8 cellular contexts compared by ENCODE assay signal in the genomic region with DNA sequence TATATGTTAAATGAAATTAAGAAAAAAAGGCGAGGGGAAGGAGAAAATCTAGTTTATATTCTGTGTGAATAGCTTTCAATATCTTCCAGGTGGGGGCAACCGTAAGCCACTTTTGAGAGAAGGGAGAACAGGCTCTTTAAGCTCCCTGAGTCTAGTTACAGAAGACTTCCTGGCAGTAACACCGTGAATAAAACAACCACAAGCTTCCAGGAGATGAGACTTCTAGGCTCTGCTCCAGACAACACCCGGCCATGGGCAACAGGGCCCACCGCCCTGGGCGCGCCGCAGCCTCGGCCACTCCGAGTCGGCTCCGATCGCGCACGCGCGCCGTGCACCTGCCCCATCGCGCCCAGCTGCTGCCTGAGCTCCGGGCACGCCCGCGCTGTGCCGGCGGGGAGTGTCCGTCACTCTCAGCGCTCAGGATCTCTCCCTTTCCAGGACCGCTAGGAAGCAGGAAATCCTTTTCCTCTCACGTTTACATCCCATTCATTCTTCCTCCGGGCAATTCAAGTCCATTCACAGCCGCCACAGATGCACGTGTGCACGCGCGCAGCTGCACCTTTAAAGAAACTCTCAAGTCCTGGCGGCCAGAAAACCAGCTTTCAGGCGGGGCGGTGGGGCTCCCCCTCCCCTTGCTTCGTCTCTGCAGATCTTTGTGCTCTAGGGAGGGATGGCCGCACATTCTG. TPM values are rescaled to one million over a fixed set of nuclear protein-coding genes. Genes with fewer than 3 reads are reported as not detected.
A peak's percentile ranks its signal among the peaks of the same experiment; 100 is the strongest.
DNase-seq lines count a peak whose midpoint lies in the region; ATAC-seq and TF ChIP-seq lines count a peak whose summit lies in the region.

No MANE protein-coding gene starts in this region.

- H4K20me1 ChIP-seq in neural cell (ENCODE audit: insufficient read depth): no peaks in the 10 kb centered on the region

- peak overlapping the region; percentile 51 for H3K4me2 ChIP-seq in neural cell (ENCODE audit: low read length)

- H3K27ac ChIP-seq in neural cell (ENCODE audit: low read length): no peak overlapping the region

- DNase-seq in DMS53 (lab: John Stamatoyannopoulos, UW) (peak; percentile 90), GM19240 (ENCODE audit: insufficient read length, low spot score) (peak; percentile 64), NCI-H2227 (lab: John Stamatoyannopoulos, UW; ENCODE audit: unreplicated experiment) (peak; percentile 90), fibroblast of the aortic adventitia (ENCODE audit: low read depth) (peak; percentile 69), OCI-M2 (lab: John Stamatoyannopoulos, UW; ENCODE audit: unreplicated experiment) (no peak)
- peak; percentile 64 for DNase-seq in activated CD4-positive, alpha-beta memory T cell treated with anti-CD3 and anti-CD28 coated beads for 36 hours

- no peaks in the 10 kb centered on the region for H3K36me3 Mint-ChIP-seq in activated CD4-positive, alpha-beta memory T cell treated with anti-CD3 and anti-CD28 coated beads for 36 hours

- peak overlapping the region; percentile 7 for H3K9ac ChIP-seq in neural cell (ENCODE audit: low read length)

- H3K9me2 ChIP-seq in neural cell (ENCODE audit: insufficient read depth, low read length): no peaks in the 10 kb centered on the region

- H3K36me3 ChIP-seq in neural cell (ENCODE audit: insufficient read depth, low read length): no peaks in the 10 kb centered on the region

- H3K27me3 Mint-ChIP-seq in activated CD4-positive, alpha-beta memory T cell treated with anti-CD3 and anti-CD28 coated beads for 36 hours: peaks cover 45% of the 10 kb centered on the region

- CTCF ChIA-PET in activated CD4-positive, alpha-beta memory T cell treated with anti-CD3 and anti-CD28 coated beads for 36 hours (lab: Charles Lee): interaction anchor here (0.5 to 4.6 kb wide), 36 partner anchors 11 to 582 kb away, joined by 3 to 84 read pairs (median 4); a partner anchor contains a TSS

- POLR2A ChIA-PET in activated CD4-positive, alpha-beta memory T cell treated with anti-CD3 and anti-CD28 coated beads for 36 hours (lab: Charles Lee): interaction anchor here (0.9 to 1.2 kb wide), 2 partner anchors 105 to 107 kb away, joined by 3 to 8 read pairs; a partner anchor contains a TSS

- peaks cover 9% of the 10 kb centered on the region for H3K4me1 Mint-ChIP-seq in activated CD4-positive, alpha-beta memory T cell treated with anti-CD3 and anti-CD28 coated beads for 36 hours (ENCODE audit: low read depth)

- intact Hi-C loops in activated CD4-positive, alpha-beta memory T cell treated with anti-CD3 and anti-CD28 coated beads for 36 hours (cut with micrococcal nuclease): loop anchor here (1.0 to 2.0 kb wide), 5 partner anchors 105 to 337 kb away; no protein-coding TSS in a partner anchor

- peaks cover 82% of the 10 kb centered on the region for H3K27me3 ChIP-seq in neural cell (ENCODE audit: insufficient read depth, low read depth, low read length)

- H3K27ac Mint-ChIP-seq in activated CD4-positive, alpha-beta memory T cell treated with anti-CD3 and anti-CD28 coated beads for 36 hours: no peak overlapping the region

- H3K4me3 ChIP-seq in fibroblast of the aortic adventitia (ENCODE audit: low read depth, low read length) (peak overlapping the region; percentile 67), neural cell (ENCODE audit: low read length) (peak overlapping the region; percentile 70)

- peak; percentile 54 for TF ChIP-seq CTCF in fibroblast of the aortic adventitia (IDR thresholded peaks at IDR 0.05; ENCODE audit: insufficient read depth, low read length)
- TF ChIP-seq CTCF in neural cell (IDR thresholded peaks at IDR 0.05; ENCODE audit: poor library complexity, severe bottlenecking): peak; percentile 76

- H3K9me3 ChIP-seq in neural cell (ENCODE audit: low read length): no peaks in the 10 kb centered on the region

- peak overlapping the region; percentile 69 for H3K4me3 Mint-ChIP-seq in activated CD4-positive, alpha-beta memory T cell treated with anti-CD3 and anti-CD28 coated beads for 36 hours

- TF ChIP-seq EP300 in neural cell (conservative IDR thresholded peaks at IDR 0.05; ENCODE audit: poor library complexity, severe bottlenecking): no peak

- H3F3A ChIP-seq in neural cell (ENCODE audit: insufficient read depth, low read length, poor library complexity, severe bottlenecking): no peaks in the 10 kb centered on the region

- peak; percentile 44 for ATAC-seq in HG03175 (IDR thresholded peaks at IDR 0.05; ENCODE audit: unreplicated experiment)

- peak overlapping the region; percentile 7 for H2AFZ ChIP-seq in neural cell (ENCODE audit: low read depth, low read length)

- H3K9me3 Mint-ChIP-seq in activated CD4-positive, alpha-beta memory T cell treated with anti-CD3 and anti-CD28 coated beads for 36 hours: no peaks in the 10 kb centered on the region

- TF ChIP-seq RAD21 in neural cell (conservative IDR thresholded peaks at IDR 0.05): peak; percentile 82

- no peaks in the 10 kb centered on the region for H3K79me2 ChIP-seq in neural cell (replicated peaks; ENCODE audit: insufficient read depth, low read length)

TF ChIP-seq in neural cell, 6 proteins besides CTCF, POLR2A, EP300 and RAD21:
- no peak for TF ChIP-seq EZH2 (IDR thresholded peaks at IDR 0.05; ENCODE audit: borderline replicate concordance, insufficient read depth, low read length, poor library complexity, severe bottlenecking)
- TF ChIP-seq SMC3 (conservative IDR thresholded peaks at IDR 0.05; ENCODE audit: poor library complexity): peak; percentile 83
- peak; percentile 95 for TF ChIP-seq MXI1 (conservative IDR thresholded peaks at IDR 0.05; ENCODE audit: poor library complexity, severe bottlenecking)
- no peak for TF ChIP-seq TAF1 (IDR thresholded peaks at IDR 0.05; ENCODE audit: low read depth)
- TF ChIP-seq, protein P1, sequence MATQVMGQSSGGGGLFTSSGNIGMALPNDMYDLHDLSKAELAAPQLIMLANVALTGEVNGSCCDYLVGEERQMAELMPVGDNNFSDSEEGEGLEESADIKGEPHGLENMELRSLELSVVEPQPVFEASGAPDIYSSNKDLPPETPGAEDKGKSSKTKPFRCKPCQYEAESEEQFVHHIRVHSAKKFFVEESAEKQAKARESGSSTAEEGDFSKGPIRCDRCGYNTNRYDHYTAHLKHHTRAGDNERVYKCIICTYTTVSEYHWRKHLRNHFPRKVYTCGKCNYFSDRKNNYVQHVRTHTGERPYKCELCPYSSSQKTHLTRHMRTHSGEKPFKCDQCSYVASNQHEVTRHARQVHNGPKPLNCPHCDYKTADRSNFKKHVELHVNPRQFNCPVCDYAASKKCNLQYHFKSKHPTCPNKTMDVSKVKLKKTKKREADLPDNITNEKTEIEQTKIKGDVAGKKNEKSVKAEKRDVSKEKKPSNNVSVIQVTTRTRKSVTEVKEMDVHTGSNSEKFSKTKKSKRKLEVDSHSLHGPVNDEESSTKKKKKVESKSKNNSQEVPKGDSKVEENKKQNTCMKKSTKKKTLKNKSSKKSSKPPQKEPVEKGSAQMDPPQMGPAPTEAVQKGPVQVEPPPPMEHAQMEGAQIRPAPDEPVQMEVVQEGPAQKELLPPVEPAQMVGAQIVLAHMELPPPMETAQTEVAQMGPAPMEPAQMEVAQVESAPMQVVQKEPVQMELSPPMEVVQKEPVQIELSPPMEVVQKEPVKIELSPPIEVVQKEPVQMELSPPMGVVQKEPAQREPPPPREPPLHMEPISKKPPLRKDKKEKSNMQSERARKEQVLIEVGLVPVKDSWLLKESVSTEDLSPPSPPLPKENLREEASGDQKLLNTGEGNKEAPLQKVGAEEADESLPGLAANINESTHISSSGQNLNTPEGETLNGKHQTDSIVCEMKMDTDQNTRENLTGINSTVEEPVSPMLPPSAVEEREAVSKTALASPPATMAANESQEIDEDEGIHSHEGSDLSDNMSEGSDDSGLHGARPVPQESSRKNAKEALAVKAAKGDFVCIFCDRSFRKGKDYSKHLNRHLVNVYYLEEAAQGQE (IDR thresholded peaks at IDR 0.05; ENCODE audit: borderline replicate concordance): no peak
- TF ChIP-seq POLR2AphosphoS5 (IDR thresholded peaks at IDR 0.05): no peak

RNA-seq across cellular contexts. Expression of a gene that starts 19.4 kb away (rescaled TPM):
- total RNA-seq in activated CD4-positive, alpha-beta memory T cell treated with anti-CD3 and anti-CD28 coated beads for 36 hours: not detected
- total RNA-seq in fibroblast of the aortic adventitia (ENCODE audit: low replicate concordance): not detected in 2 replicates
- 0.52 TPM in 1 of 2 replicates, not detected in the other for polyA plus RNA-seq in neural cell
- not detected in 2 replicates for polyA minus RNA-seq in neural cell
